In genomic region chr3:49930241-49930690, GRCh38 we compare ENCODE assay signal across 8 cellular contexts. TPM values are rescaled to one million over a fixed set of nuclear protein-coding genes. Genes with fewer than 3 reads are reported as not detected.
DNase-seq lines count a peak whose midpoint lies in the region; ATAC-seq and TF ChIP-seq lines count a peak whose summit lies in the region.

No MANE protein-coding gene starts in this region.

- H3K4me2 ChIP-seq in mammary epithelial cell (ENCODE audit: insufficient read depth, low read depth, low read length) (peak overlapping the region; percentile 94), mesendoderm (ENCODE audit: low read length) (no peak overlapping the region)

- no peaks in the 10 kb centered on the region for H4K20me1 ChIP-seq in mammary epithelial cell (ENCODE audit: insufficient read depth, low read length)

- 54% methylated on average over 12 of the region's 15 CpGs for WGBS in mammary epithelial cell (ENCODE audit: low coverage, missing lambda C conversion rate)
- WGBS in mesendoderm (ENCODE audit: extremely low coverage, insufficient coverage, low lambda C conversion rate) = no CpG with 5 or more reads among the region's 15 CpGs
- 61 to 62% methylated on average over 15 of the region's 15 CpGs for WGBS in upper lobe of left lung, 2 donors

- H3K79me1 ChIP-seq in mesendoderm (ENCODE audit: low read length) = no peaks in the 10 kb centered on the region

- in situ Hi-C loops in mammary epithelial cell (cut with MboI; ENCODE audit: low sequenced_read_pairs in 2 of 2) = no loop called here

- no peak for TF ChIP-seq POLR2A in upper lobe of left lung (IDR thresholded peaks at IDR 0.05)

- H2BK15ac ChIP-seq in mesendoderm (replicated peaks; ENCODE audit: low read depth) = no peak overlapping the region

- H2AFZ ChIP-seq in mammary epithelial cell (ENCODE audit: low read depth, low read length) = peak overlapping the region; percentile 98

- H3K9me3 Mint-ChIP-seq in activated naive CD4-positive, alpha-beta T cell treated with anti-CD3 and anti-CD28 coated beads for 36 hours = no peaks in the 10 kb centered on the region

- no peaks in the 10 kb centered on the region for H3K27me3 Mint-ChIP-seq in activated naive CD4-positive, alpha-beta T cell treated with anti-CD3 and anti-CD28 coated beads for 36 hours (ENCODE audit: low read depth)

- DNase-seq in activated naive CD4-positive, alpha-beta T cell treated with anti-CD3 and anti-CD28 coated beads for 36 hours = no peak
- no peak for DNase-seq in activated naive CD4-positive, alpha-beta T cell treated with Interleukin-2 at 50 U/mL for 16 hours
- no peak for DNase-seq in mammary epithelial cell
- peak; percentile 34 for DNase-seq in mesendoderm
- no peak for DNase-seq in upper lobe of left lung
- no peak for DNase-seq in COLO829 (ENCODE audit: low spot score)
- DNase-seq in COR-L47 (lab: John Stamatoyannopoulos, UW) = no peak

- peak overlapping the region; percentile 82 for H3K56ac ChIP-seq in mesendoderm (ENCODE audit: low read length)

- H3K4me3 Mint-ChIP-seq in activated naive CD4-positive, alpha-beta T cell treated with anti-CD3 and anti-CD28 coated beads for 36 hours = peak overlapping the region; percentile 81

- H2BK120ac ChIP-seq in mesendoderm (ENCODE audit: low read depth, low read length) = no peak overlapping the region

- peak overlapping the region; percentile 8 for H3K9ac ChIP-seq in mammary epithelial cell (ENCODE audit: insufficient read depth, low read length)
- H3K9ac ChIP-seq in mesendoderm (ENCODE audit: low read length) = peak overlapping the region; percentile 64

- CTCF ChIA-PET in activated naive CD4-positive, alpha-beta T cell treated with anti-CD3 and anti-CD28 coated beads for 36 hours (lab: Charles Lee) = interaction anchor here (1.5 kb wide), 1 partner anchor 91 kb away, joined by 3 read pairs; no protein-coding TSS in a partner anchor
- CTCF ChIA-PET in mammary epithelial cell (lab: Charles Lee; ENCODE audit: low non-redundant PET) = interaction anchor here (0.6 kb wide), 1 partner anchor 228 kb away, joined by 3 read pairs; no protein-coding TSS in a partner anchor

- H3K18ac ChIP-seq in mesendoderm (ENCODE audit: low read length) = peak overlapping the region; percentile 15

- H3K27me3 ChIP-seq in mammary epithelial cell (ENCODE audit: insufficient read depth, low read length) (no peaks in the 10 kb centered on the region), mesendoderm (ENCODE audit: insufficient read depth, low read length, poor library complexity) (no peaks in the 10 kb centered on the region), upper lobe of left lung (no peaks in the 10 kb centered on the region)

- H3K23ac ChIP-seq in mesendoderm (ENCODE audit: low read length) = no peak overlapping the region

- peaks cover 20% of the 10 kb centered on the region for H3K4me1 ChIP-seq in mammary epithelial cell (ENCODE audit: insufficient read depth, low read length)
- H3K4me1 ChIP-seq in mesendoderm (ENCODE audit: control insufficient read depth, low read depth, low read length) = peaks cover 4% of the 10 kb centered on the region
- peaks cover 15 to 26% (median 18%) of the 10 kb centered on the region in 4 donors for H3K4me1 ChIP-seq in upper lobe of left lung

- H3K36me3 Mint-ChIP-seq in activated naive CD4-positive, alpha-beta T cell treated with anti-CD3 and anti-CD28 coated beads for 36 hours (ENCODE audit: low read depth) = no peaks in the 10 kb centered on the region

- TF ChIP-seq CTCF in mammary epithelial cell (conservative IDR thresholded peaks at IDR 0.05 in 1 of 2, IDR thresholded peaks at IDR 0.05 in 1 of 2; ENCODE audit: extremely low read depth in 1 of 2, insufficient read depth in 1 of 2, low read depth in 1 of 2, low read length in 2 of 2) (no peak), upper lobe of left lung (IDR thresholded peaks at IDR 0.05) (no peak)

- peak overlapping the region; percentile 70 for H3K27ac Mint-ChIP-seq in activated naive CD4-positive, alpha-beta T cell treated with anti-CD3 and anti-CD28 coated beads for 36 hours

- TF ChIP-seq EP300 in upper lobe of left lung (IDR thresholded peaks at IDR 0.05) = no peak

- H3K9me3 ChIP-seq in mammary epithelial cell (replicated peaks; ENCODE audit: insufficient read depth, low read length) (no peaks in the 10 kb centered on the region), upper lobe of left lung (no peaks in the 10 kb centered on the region)

- no peak overlapping the region for H2AK5ac ChIP-seq in mesendoderm (ENCODE audit: low read length)

- dilution Hi-C loops in mammary epithelial cell (cut with HindIII; ENCODE audit: low sequenced_read_pairs) = loop anchor here (5.0 kb wide), 1 partner anchor 73 kb away; the partner anchor contains the start of gene TRAIP

- peak overlapping the region; percentile 6 for H3K4ac ChIP-seq in mesendoderm (ENCODE audit: low read depth, low read length)

- no TSS peak for BruUV-seq in mammary epithelial cell (replicated peaks; lab: Mats Ljungman, UMichigan)

- H3K27ac ChIP-seq in mammary epithelial cell (ENCODE audit: insufficient read depth, low read depth, low read length) (no peak overlapping the region), mesendoderm (ENCODE audit: low read depth, low read length) (no peak overlapping the region), upper lobe of left lung (peak overlapping the region; percentile 72 to 88 (median 84))

- H3K79me2 ChIP-seq in mammary epithelial cell (ENCODE audit: insufficient read depth, low read length) = peaks cover 22% of the 10 kb centered on the region
- H3K79me2 ChIP-seq in mesendoderm (ENCODE audit: control insufficient read depth, insufficient read depth, low read length) = no peaks in the 10 kb centered on the region

- peak in 1 of 2 donors; percentile 19 for ATAC-seq in upper lobe of left lung (ENCODE audit: low FRiP score in 2 of 2)
- ATAC-seq in GM19328 (IDR thresholded peaks at IDR 0.05; ENCODE audit: unreplicated experiment) = no peak

- H3K36me3 ChIP-seq in mammary epithelial cell (ENCODE audit: insufficient read depth, low read length) = no peaks in the 10 kb centered on the region
- H3K36me3 ChIP-seq in mesendoderm (ENCODE audit: control insufficient read depth, insufficient read depth, low read length) = no peaks in the 10 kb centered on the region
- no peaks in the 10 kb centered on the region for H3K36me3 ChIP-seq in upper lobe of left lung

- intact Hi-C loops in activated naive CD4-positive, alpha-beta T cell treated with anti-CD3 and anti-CD28 coated beads for 36 hours (cut with micrococcal nuclease) = no loop called here
- intact Hi-C loops in mammary epithelial cell (cut with micrococcal nuclease) = loop anchor here (1.0 kb wide), 1 partner anchor 9 kb away; no protein-coding TSS in a partner anchor

- H4K8ac ChIP-seq in mesendoderm (ENCODE audit: low read depth, low read length) = no peak overlapping the region

- no peak overlapping the region for H2BK5ac ChIP-seq in mesendoderm (ENCODE audit: low read length)

- H3K4me3 ChIP-seq in mammary epithelial cell (replicated peaks in 1 of 3; ENCODE audit: insufficient read depth in 1 of 3, low read depth in 2 of 3, low read length in 3 of 3) (peak overlapping the region; percentile 65 to 72 (median 66)), mesendoderm (ENCODE audit: low read length) (no peak overlapping the region), upper lobe of left lung (peak overlapping the region in 3 of 4 donors; percentile 53 to 90 (median 73))

- H3K4me1 Mint-ChIP-seq in activated naive CD4-positive, alpha-beta T cell treated with anti-CD3 and anti-CD28 coated beads for 36 hours (ENCODE audit: low read depth) = peaks cover 30% of the 10 kb centered on the region

- no peak overlapping the region for H4K5ac ChIP-seq in mesendoderm (ENCODE audit: low read length)

RNA-seq across cellular contexts. Expression of gene MON1A, which starts 0.7 kb away (rescaled TPM):
- 1 to 10 TPM; 5.4 to 5.9 TPM for total RNA-seq in activated naive CD4-positive, alpha-beta T cell treated with anti-CD3 and anti-CD28 coated beads for 36 hours
- total RNA-seq in mammary epithelial cell (10 to 100 TPM; 11.5 to 15.9 TPM), upper lobe of left lung (10 to 100 TPM in 5 of 6 donors, 1 to 10 TPM in 1; 8.0 to 28.3 (median 15.0) TPM)
- 17.6 TPM for polyA plus RNA-seq in mammary epithelial cell
- polyA minus RNA-seq in mammary epithelial cell = 11.0 TPM
- 12.0 TPM for polyA plus RNA-seq in mesendoderm (2013, experiment 1 of 2)
- 11.9 TPM for polyA plus RNA-seq in mesendoderm (2013, experiment 2 of 2)

RNA-seq across cellular contexts. Expression of gene RBM6, which starts 9.7 kb away (rescaled TPM):
- total RNA-seq in activated naive CD4-positive, alpha-beta T cell treated with anti-CD3 and anti-CD28 coated beads for 36 hours = 10 to 100 TPM; 89.1 to 98.2 TPM
- total RNA-seq in mammary epithelial cell (10 to 100 TPM; 39.8 to 60.9 TPM), upper lobe of left lung (100 to 1,000 TPM in 3 of 6 donors, 10 to 100 TPM in 3; 67.9 to 380 (median 123) TPM)
- polyA plus RNA-seq in mammary epithelial cell = 22.9 TPM
- polyA minus RNA-seq in mammary epithelial cell = 91.8 TPM
- 55.8 TPM for polyA plus RNA-seq in mesendoderm (2013, experiment 1 of 2)
- 56.4 TPM for polyA plus RNA-seq in mesendoderm (2013, experiment 2 of 2)

RNA-seq across cellular contexts. Expression of gene MST1R, which starts 26.6 kb away (rescaled TPM):
- total RNA-seq in activated naive CD4-positive, alpha-beta T cell treated with anti-CD3 and anti-CD28 coated beads for 36 hours = under 1 TPM; 0.27 to 0.41 TPM
- 10 to 100 TPM in 1 of 2 donors, 1 to 10 TPM in 1; 7.7 to 62.2 TPM for total RNA-seq in mammary epithelial cell
- polyA plus RNA-seq in mammary epithelial cell = 56.4 TPM
- 43.0 TPM for polyA minus RNA-seq in mammary epithelial cell
- polyA plus RNA-seq in mesendoderm (2013, experiment 1 of 2) = 1.7 TPM
- 1.3 TPM for polyA plus RNA-seq in mesendoderm (2013, experiment 2 of 2)
- total RNA-seq in upper lobe of left lung = 10 to 100 TPM; 24.5 to 97.4 (median 36.4) TPM

Comparison
In these comparisons a context has a peak if more than half of its experiments do, and no peak if none do; other contexts are left out.
1. H3K27ac ChIP-seq: peak in upper lobe of left lung (4 of 4); none in mammary epithelial cell (single experiment) and mesendoderm (single experiment).
2. RNA of gene MST1R, which starts 26.6 kb away (total RNA-seq): 7.7 to 62.2 TPM in mammary epithelial cell and 24.5 to 97.4 TPM in upper lobe of left lung; 0.27 to 0.41 TPM in activated naive CD4-positive, alpha-beta T cell treated with anti-CD3 and anti-CD28 coated beads for 36 hours; every median in the first group is over 4 times any median in the second.